Comparison of ENCODE assay signal across 5 cellular contexts in the genomic region with DNA sequence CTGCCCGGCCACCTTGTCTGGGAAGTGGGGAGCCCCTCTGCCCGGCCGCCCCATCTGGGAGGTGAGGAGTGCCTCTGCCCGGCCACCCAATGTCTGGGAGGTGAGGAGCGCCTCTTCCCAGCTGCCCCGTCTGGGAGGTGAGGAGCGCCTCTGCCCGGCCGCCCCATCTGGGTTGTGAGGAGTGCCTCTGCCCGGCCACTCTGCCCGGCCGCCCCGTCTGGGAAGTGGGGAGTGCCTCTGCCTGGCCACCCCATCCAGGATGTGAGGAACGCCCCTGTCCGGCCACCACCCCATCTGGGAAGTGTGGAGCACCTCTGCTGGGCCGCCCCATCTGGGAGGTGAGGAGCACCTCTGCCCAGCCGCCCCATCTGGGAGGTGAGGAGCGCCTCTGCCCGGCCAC.
DNase-seq lines count a peak whose midpoint lies in the region; ATAC-seq and TF ChIP-seq lines count a peak whose summit lies in the region.
"Not testable (repeated sequence)": the region's sequence is repeated elsewhere in the genome, so short reads cannot be mapped to it uniquely, and the experiment has no call there.

No MANE protein-coding gene starts in this region.

- not testable (repeated sequence) for H3K27ac Mint-ChIP-seq in chondrocyte (ENCODE audit: unreplicated experiment); stimulated activated memory B cell treated with anti-CD40 and anti-IgM and Interleukin-4, amounts not matched to agents 10 μg/mL and 1 μg/mL and 100 μg/mL, for 72 hours

- not testable (repeated sequence) for H3K36me3 Mint-ChIP-seq in chondrocyte (ENCODE audit: low read depth); stimulated activated memory B cell treated with anti-CD40 and anti-IgM and Interleukin-4, amounts not matched to agents 10 μg/mL and 1 μg/mL and 100 μg/mL, for 72 hours

- not testable (repeated sequence) for H3K4me1 Mint-ChIP-seq in chondrocyte (ENCODE audit: low read depth); stimulated activated memory B cell treated with anti-CD40 and anti-IgM and Interleukin-4, amounts not matched to agents 10 μg/mL and 1 μg/mL and 100 μg/mL, for 72 hours

- not testable (repeated sequence) for H3K4me1 ChIP-seq in right cardiac atrium (ENCODE audit: control insufficient read depth, insufficient read depth, low read length); lower lobe of right lung; upper lobe of right lung

- H3K4me3 Mint-ChIP-seq in chondrocyte (ENCODE audit: unreplicated experiment); stimulated activated memory B cell treated with anti-CD40 and anti-IgM and Interleukin-4, amounts not matched to agents 10 μg/mL and 1 μg/mL and 100 μg/mL, for 72 hours: not testable (repeated sequence)

- WGBS in right cardiac atrium = 79% methylated on average over 19 of the region's 19 CpGs

- not testable (repeated sequence) for H3K27ac ChIP-seq in right cardiac atrium (ENCODE audit: low read length); lower lobe of right lung; upper lobe of right lung

- not testable (repeated sequence) for H3K4me3 ChIP-seq in right cardiac atrium (ENCODE audit: low read length); lower lobe of right lung; upper lobe of right lung

- intact Hi-C loops in right cardiac atrium (cut with DNase I); lower lobe of right lung (cut with DNase I); upper lobe of right lung (cut with DNase I): not testable (repeated sequence)

- H3K9me3 Mint-ChIP-seq in chondrocyte (ENCODE audit: low read depth) = peaks cover 22% of the 10 kb centered on the region
- H3K9me3 Mint-ChIP-seq in stimulated activated memory B cell treated with anti-CD40 and anti-IgM and Interleukin-4, amounts not matched to agents 10 μg/mL and 1 μg/mL and 100 μg/mL, for 72 hours = peaks cover 11% of the 10 kb centered on the region

- not testable (repeated sequence) for H3K27me3 ChIP-seq in right cardiac atrium (ENCODE audit: control insufficient read depth, insufficient read depth); lower lobe of right lung (ENCODE audit: low read depth); upper lobe of right lung

- not testable (repeated sequence) for H3K9me3 ChIP-seq in right cardiac atrium (ENCODE audit: control insufficient read depth, low read length); lower lobe of right lung; upper lobe of right lung

- not testable (repeated sequence) for ATAC-seq in right cardiac atrium, lower lobe of right lung
- peak; percentile 36 for ATAC-seq in stimulated activated memory B cell treated with anti-CD40 and anti-IgM and Interleukin-4, amounts not matched to agents 10 μg/mL and 1 μg/mL and 100 μg/mL, for 72 hours
- ATAC-seq in upper lobe of right lung = peak; percentile 25

- H3K27me3 Mint-ChIP-seq in chondrocyte (ENCODE audit: low read depth); stimulated activated memory B cell treated with anti-CD40 and anti-IgM and Interleukin-4, amounts not matched to agents 10 μg/mL and 1 μg/mL and 100 μg/mL, for 72 hours: not testable (repeated sequence)

- not testable (repeated sequence) for H3K36me3 ChIP-seq in lower lobe of right lung, upper lobe of right lung

- TF ChIP-seq CTCF in chondrocyte (IDR thresholded peaks at IDR 0.05); lower lobe of right lung (IDR thresholded peaks at IDR 0.05); upper lobe of right lung (IDR thresholded peaks at IDR 0.05): not testable (repeated sequence)

- DNase-seq in chondrocyte (ENCODE audit: low spot score) (peak; percentile 91), right cardiac atrium (peak; percentile 16 to 56 (median 38)), lower lobe of right lung (peak; percentile 48)
- DNase-seq in upper lobe of right lung = not testable (repeated sequence)
